In genomic region chr1:92168657-92169056, GRCh38 we compare ENCODE assay signal across 14 cellular contexts.
DNase-seq lines count a peak whose midpoint lies in the region; ATAC-seq lines count a peak whose summit lies in the region.
"Had no signal": no experiment of that assay in that cellular context is flagged by ENCODE, and none has a peak within 500 bp of the region (broad histone marks: within the 10 kb centered on the region; RNA-seq: fewer than 3 reads in every experiment).

No MANE protein-coding gene starts in this region.

- peak overlapping the region; percentile 83 for H3K4me3 ChIP-seq in endocrine pancreas (ENCODE audit: control insufficient read depth, insufficient read depth, low read length)
- H3K4me3 ChIP-seq: heart right ventricle, SJSA1 had no signal

- ATAC-seq in GM21515 (IDR thresholded peaks at IDR 0.05; ENCODE audit: unreplicated experiment) = no peak
- ATAC-seq: activated CD8-positive, alpha-beta T cell treated with anti-CD3 and anti-CD28 coated beads for 36 hours; heart right ventricle had no signal

- no peaks in the 10 kb centered on the region for H3K36me3 ChIP-seq in endocrine pancreas (ENCODE audit: control insufficient read depth, insufficient read depth, low read length)
- H3K36me3 ChIP-seq: SJSA1 had no signal

- no peaks in the 10 kb centered on the region for H3K9me3 ChIP-seq in endocrine pancreas (ENCODE audit: control insufficient read depth, low read length)
- H3K9me3 ChIP-seq: heart right ventricle, SJSA1 had no signal

- no peaks in the 10 kb centered on the region for H3K27me3 ChIP-seq in endocrine pancreas (ENCODE audit: control insufficient read depth, insufficient read depth, low read length)
- H3K27me3 ChIP-seq: heart right ventricle, SJSA1 had no signal

- DNase-seq in DMS53 (lab: John Stamatoyannopoulos, UW) (peak; percentile 45), DMS53 treated with DMSO at 0.1 percent for 48 hours (lab: John Stamatoyannopoulos, UW; ENCODE audit: unreplicated experiment) (no peak), NCI-H82 (lab: John Stamatoyannopoulos, UW) (peak; percentile 95), pons (ENCODE audit: low spot score) (peak; percentile 42), NCI-H510A (lab: John Stamatoyannopoulos, UW) (no peak), germinal center (ENCODE audit: low spot score) (no peak)
- DNase-seq: 8988T; activated CD8-positive, alpha-beta T cell treated with anti-CD3 and anti-CD28 coated beads for 36 hours; heart right ventricle; NCI-H2029 had no signal

- H3K9ac ChIP-seq in endocrine pancreas (ENCODE audit: control insufficient read depth, insufficient read depth, low read length) = no peak overlapping the region
- H3K9ac ChIP-seq: KMS-11 had no signal

- H3K4me1 ChIP-seq in endocrine pancreas (ENCODE audit: control insufficient read depth, insufficient read depth, low read length) = peaks cover 6% of the 10 kb centered on the region
- H3K4me1 ChIP-seq: heart right ventricle, SJSA1 had no signal

Comparison
In these comparisons a context has a peak if more than half of its experiments do, and no peak if none do; other contexts are left out.
1. DNase-seq: peak in DMS53 (single experiment), NCI-H82 (single experiment) and pons (single experiment); none in DMS53 treated with DMSO at 0.1 percent for 48 hours (single experiment), NCI-H510A (single experiment) and germinal center (single experiment).